ENCODE assay signal across 8 cellular contexts in genomic region chr5:59598547-59598874, GRCh38.
DNase-seq lines count a peak whose midpoint lies in the region; ATAC-seq and TF ChIP-seq lines count a peak whose summit lies in the region.

No MANE protein-coding gene starts in this region.

- no peak for DNase-seq in chondrocyte (ENCODE audit: low spot score)
- no peak for DNase-seq in osteocyte (ENCODE audit: extremely low spot score, unreplicated experiment)
- DNase-seq in NCI-H345 treated with DMSO at 0.1 percent for 48 hours (lab: John Stamatoyannopoulos, UW; ENCODE audit: unreplicated experiment), result no peak
- DNase-seq in lower leg skin (ENCODE audit: low spot score in 2 of 2), result no peak
- DNase-seq in HuH-7.5 (ENCODE audit: low spot score), result no peak
- DNase-seq in G401 (ENCODE audit: low spot score), result no peak

- H3K4me3 ChIP-seq in lower leg skin (ENCODE audit: low read depth, poor library complexity, severe bottlenecking), result no peak overlapping the region

- H3K4me1 Mint-ChIP-seq in chondrocyte (ENCODE audit: low read depth) (peaks cover 35% of the 10 kb centered on the region), osteocyte (ENCODE audit: unreplicated experiment) (peaks cover 28% of the 10 kb centered on the region)

- H3K27ac Mint-ChIP-seq in chondrocyte (ENCODE audit: unreplicated experiment), result peak overlapping the region; percentile 71
- peak overlapping the region; percentile 83 for H3K27ac Mint-ChIP-seq in osteocyte (ENCODE audit: unreplicated experiment)

- H3K9me3 Mint-ChIP-seq in chondrocyte (ENCODE audit: low read depth) (peaks cover 4% of the 10 kb centered on the region), osteocyte (ENCODE audit: unreplicated experiment) (no peaks in the 10 kb centered on the region)

- no peak for TF ChIP-seq POLR2A in lower leg skin (IDR thresholded peaks at IDR 0.05)

- peak overlapping the region; percentile 68 for H3K4me3 Mint-ChIP-seq in chondrocyte (ENCODE audit: unreplicated experiment)
- H3K4me3 Mint-ChIP-seq in osteocyte (ENCODE audit: unreplicated experiment), result peak overlapping the region; percentile 68

- in situ Hi-C loops in G401 (cut with HindIII; ENCODE audit: low sequenced_read_pairs), result no loop called here

- ATAC-seq in GM18519 (IDR thresholded peaks at IDR 0.05; ENCODE audit: low FRiP score, unreplicated experiment), result peak; percentile 49
- ATAC-seq in HG03139 (IDR thresholded peaks at IDR 0.05; ENCODE audit: unreplicated experiment), result peak; percentile 62

- no peaks in the 10 kb centered on the region for H3K27me3 Mint-ChIP-seq in chondrocyte (ENCODE audit: low read depth)
- H3K27me3 Mint-ChIP-seq in osteocyte (ENCODE audit: unreplicated experiment), result no peaks in the 10 kb centered on the region

- 34 to 48% methylated on average over 2 of the region's 2 CpGs for whole genome bisulfite sequencing in lower leg skin, 2 donors

- H3K36me3 Mint-ChIP-seq in chondrocyte (ENCODE audit: low read depth) (no peaks in the 10 kb centered on the region), osteocyte (ENCODE audit: unreplicated experiment) (peaks cover 2% of the 10 kb centered on the region)

- intact Hi-C loops in lower leg skin (cut with DNase I; ENCODE audit: low total_unique reads), result no loop called here

- no peak for TF ChIP-seq CTCF in chondrocyte (IDR thresholded peaks at IDR 0.05)
- TF ChIP-seq CTCF in osteocyte (IDR thresholded peaks at IDR 0.05), result no peak
- TF ChIP-seq CTCF in lower leg skin (IDR thresholded peaks at IDR 0.05), result no peak
